2 cellular contexts compared by ENCODE assay signal in the genomic region with DNA sequence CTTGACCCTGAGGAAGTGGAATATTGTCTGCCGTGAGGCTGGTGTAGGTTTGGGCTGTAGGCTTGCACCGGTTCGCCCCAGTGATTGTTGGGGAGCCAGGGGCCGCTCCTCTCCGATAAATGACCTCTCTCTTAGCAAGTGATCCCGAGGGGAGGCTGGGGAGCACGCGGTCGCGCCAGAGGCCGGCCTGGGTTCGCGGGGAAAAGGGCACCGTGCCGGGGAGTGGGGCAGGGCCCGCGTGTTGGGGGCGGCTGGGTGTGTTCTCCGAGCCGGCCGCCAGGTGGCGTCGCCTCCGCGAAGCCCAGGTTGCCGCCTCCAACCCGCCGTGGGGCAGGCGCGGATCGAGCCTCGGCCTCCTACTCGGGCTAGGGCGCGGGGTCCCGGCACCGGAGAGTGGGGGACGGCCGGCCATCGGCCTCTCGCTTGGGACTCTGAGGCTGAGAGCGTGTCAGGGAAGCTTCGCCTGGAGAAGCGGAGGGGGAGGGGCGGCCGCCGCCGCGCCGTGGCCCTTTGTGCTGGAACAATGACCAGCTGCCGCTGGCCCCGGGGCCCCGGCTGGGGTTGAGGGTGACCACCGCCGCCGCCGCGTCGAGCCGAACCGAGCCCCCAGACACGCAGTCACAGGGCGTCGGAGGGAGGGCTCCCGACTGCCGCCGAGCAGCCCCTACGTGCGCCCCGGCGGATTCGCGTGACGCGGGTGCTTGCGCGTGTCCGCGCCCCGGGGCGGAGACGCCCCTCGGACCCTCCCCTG.
TF ChIP-seq lines count a peak whose summit lies in the region.

No MANE protein-coding gene starts in this region.

TF ChIP-seq in HEK293, 187 proteins besides CTCF, POLR2A, EP300 and RAD21 (continued from another document and continues in another):
- TF ChIP-seq, protein P1, sequence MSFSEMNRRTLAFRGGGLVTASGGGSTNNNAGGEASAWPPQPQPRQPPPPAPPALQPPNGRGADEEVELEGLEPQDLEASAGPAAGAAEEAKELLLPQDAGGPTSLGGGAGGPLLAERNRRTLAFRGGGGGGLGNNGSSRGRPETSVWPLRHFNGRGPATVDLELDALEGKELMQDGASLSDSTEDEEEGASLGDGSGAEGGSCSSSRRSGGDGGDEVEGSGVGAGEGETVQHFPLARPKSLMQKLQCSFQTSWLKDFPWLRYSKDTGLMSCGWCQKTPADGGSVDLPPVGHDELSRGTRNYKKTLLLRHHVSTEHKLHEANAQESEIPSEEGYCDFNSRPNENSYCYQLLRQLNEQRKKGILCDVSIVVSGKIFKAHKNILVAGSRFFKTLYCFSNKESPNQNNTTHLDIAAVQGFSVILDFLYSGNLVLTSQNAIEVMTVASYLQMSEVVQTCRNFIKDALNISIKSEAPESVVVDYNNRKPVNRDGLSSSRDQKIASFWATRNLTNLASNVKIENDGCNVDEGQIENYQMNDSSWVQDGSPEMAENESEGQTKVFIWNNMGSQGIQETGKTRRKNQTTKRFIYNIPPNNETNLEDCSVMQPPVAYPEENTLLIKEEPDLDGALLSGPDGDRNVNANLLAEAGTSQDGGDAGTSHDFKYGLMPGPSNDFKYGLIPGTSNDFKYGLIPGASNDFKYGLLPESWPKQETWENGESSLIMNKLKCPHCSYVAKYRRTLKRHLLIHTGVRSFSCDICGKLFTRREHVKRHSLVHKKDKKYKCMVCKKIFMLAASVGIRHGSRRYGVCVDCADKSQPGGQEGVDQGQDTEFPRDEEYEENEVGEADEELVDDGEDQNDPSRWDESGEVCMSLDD (tag by site-specific recombination; IDR thresholded peaks at IDR 0.05): peak; percentile 79
- TF ChIP-seq ZNF416 (tag by site-specific recombination; IDR thresholded peaks at IDR 0.05) (no peak), SP3 (tag by site-specific recombination; IDR thresholded peaks at IDR 0.05) (peak; percentile 76), ZNF707 (tag by site-specific recombination; IDR thresholded peaks at IDR 0.05) (no peak), ZNF157 (tag by site-specific recombination; IDR thresholded peaks at IDR 0.05) (no peak), REPIN1 (tag by site-specific recombination; IDR thresholded peaks at IDR 0.05; ENCODE audit: low read depth) (0 out of 2 replicates have a peak, but pooled peaks have one; percentile 34), ZNF660 (tag by site-specific recombination; IDR thresholded peaks at IDR 0.05) (peak; percentile 88), KLF9 (tag by site-specific recombination; IDR thresholded peaks at IDR 0.05; ENCODE audit: low read depth) (peak; percentile 81), ZNF148 (tag by site-specific recombination; IDR thresholded peaks at IDR 0.05; ENCODE audit: borderline replicate concordance) (no peak), ZNF530 (tag by site-specific recombination; IDR thresholded peaks at IDR 0.05; ENCODE audit: low read depth) (no peak), ZNF621 (tag by site-specific recombination; IDR thresholded peaks at IDR 0.05) (no peak), ZNF2 (tag by site-specific recombination; IDR thresholded peaks at IDR 0.05) (peak; percentile 67; the same call in 1 of the 2 replicates), ZNF426 (tag by site-specific recombination; IDR thresholded peaks at IDR 0.05) (no peak), ZNF785 (tag by site-specific recombination; IDR thresholded peaks at IDR 0.05) (peak; percentile 13; the same call in 1 of the 2 replicates)
- TF ChIP-seq, protein P2, sequence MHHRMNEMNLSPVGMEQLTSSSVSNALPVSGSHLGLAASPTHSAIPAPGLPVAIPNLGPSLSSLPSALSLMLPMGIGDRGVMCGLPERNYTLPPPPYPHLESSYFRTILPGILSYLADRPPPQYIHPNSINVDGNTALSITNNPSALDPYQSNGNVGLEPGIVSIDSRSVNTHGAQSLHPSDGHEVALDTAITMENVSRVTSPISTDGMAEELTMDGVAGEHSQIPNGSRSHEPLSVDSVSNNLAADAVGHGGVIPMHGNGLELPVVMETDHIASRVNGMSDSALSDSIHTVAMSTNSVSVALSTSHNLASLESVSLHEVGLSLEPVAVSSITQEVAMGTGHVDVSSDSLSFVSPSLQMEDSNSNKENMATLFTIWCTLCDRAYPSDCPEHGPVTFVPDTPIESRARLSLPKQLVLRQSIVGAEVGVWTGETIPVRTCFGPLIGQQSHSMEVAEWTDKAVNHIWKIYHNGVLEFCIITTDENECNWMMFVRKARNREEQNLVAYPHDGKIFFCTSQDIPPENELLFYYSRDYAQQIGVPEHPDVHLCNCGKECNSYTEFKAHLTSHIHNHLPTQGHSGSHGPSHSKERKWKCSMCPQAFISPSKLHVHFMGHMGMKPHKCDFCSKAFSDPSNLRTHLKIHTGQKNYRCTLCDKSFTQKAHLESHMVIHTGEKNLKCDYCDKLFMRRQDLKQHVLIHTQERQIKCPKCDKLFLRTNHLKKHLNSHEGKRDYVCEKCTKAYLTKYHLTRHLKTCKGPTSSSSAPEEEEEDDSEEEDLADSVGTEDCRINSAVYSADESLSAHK (tag by site-specific recombination; IDR thresholded peaks at IDR 0.05): no peak
- TF ChIP-seq, protein P3, sequence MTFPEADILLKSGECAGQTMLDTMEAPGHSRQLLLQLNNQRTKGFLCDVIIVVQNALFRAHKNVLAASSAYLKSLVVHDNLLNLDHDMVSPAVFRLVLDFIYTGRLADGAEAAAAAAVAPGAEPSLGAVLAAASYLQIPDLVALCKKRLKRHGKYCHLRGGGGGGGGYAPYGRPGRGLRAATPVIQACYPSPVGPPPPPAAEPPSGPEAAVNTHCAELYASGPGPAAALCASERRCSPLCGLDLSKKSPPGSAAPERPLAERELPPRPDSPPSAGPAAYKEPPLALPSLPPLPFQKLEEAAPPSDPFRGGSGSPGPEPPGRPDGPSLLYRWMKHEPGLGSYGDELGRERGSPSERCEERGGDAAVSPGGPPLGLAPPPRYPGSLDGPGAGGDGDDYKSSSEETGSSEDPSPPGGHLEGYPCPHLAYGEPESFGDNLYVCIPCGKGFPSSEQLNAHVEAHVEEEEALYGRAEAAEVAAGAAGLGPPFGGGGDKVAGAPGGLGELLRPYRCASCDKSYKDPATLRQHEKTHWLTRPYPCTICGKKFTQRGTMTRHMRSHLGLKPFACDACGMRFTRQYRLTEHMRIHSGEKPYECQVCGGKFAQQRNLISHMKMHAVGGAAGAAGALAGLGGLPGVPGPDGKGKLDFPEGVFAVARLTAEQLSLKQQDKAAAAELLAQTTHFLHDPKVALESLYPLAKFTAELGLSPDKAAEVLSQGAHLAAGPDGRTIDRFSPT (tag by site-specific recombination; IDR thresholded peaks at IDR 0.05): peak; percentile 94

TF ChIP-seq in WTC11, 78 proteins besides CTCF, POLR2A, EP300 and RAD21 (continued from another document):
- 0 out of 2 replicates have a peak, but pooled peaks have one; percentile 41 for TF ChIP-seq E2F1 (CRISPR knock-in tag; IDR thresholded peaks at IDR 0.05)
